Comparison of ENCODE assay signal across 9 cellular contexts in genomic region chr11:8962827-8963226, GRCh38. TPM values are rescaled to one million over a fixed set of nuclear protein-coding genes. Genes with fewer than 3 reads are reported as not detected.
DNase-seq lines count a peak whose midpoint lies in the region; ATAC-seq, FAIRE-seq and TF ChIP-seq lines count a peak whose summit lies in the region.
"Had no signal": no experiment of that assay in that cellular context is flagged by ENCODE, and none has a peak within 500 bp of the region (broad histone marks: within the 10 kb centered on the region; RNA-seq: fewer than 3 reads in every experiment).

No MANE protein-coding gene starts in this region.

- CTCF ChIA-PET in activated naive CD4-positive, alpha-beta T cell treated with anti-CD3 and anti-CD28 coated beads for 36 hours (lab: Charles Lee) = no interaction called here

- no peak for FAIRE-seq in kidney (lab: Jason Lieb, UNC)

- no peaks in the 10 kb centered on the region for H3K27me3 ChIP-seq in tibial artery
- H3K27me3 ChIP-seq: SJSA1 had no signal

- peaks cover 8% of the 10 kb centered on the region for H3K36me3 Mint-ChIP-seq in activated naive CD4-positive, alpha-beta T cell treated with anti-CD3 and anti-CD28 coated beads for 36 hours (ENCODE audit: low read depth)
- peaks cover 7 to 8% of the 10 kb centered on the region in 2 donors for H3K36me3 Mint-ChIP-seq in activated naive CD4-positive, alpha-beta T cell treated with anti-CD3 and anti-CD28 coated beads, Interleukin-2, amount 50 U/mL, for 72 hours

- H3K4me3 Mint-ChIP-seq in activated naive CD4-positive, alpha-beta T cell treated with anti-CD3 and anti-CD28 coated beads for 36 hours = peak overlapping the region; percentile 58

- H3K27me3 Mint-ChIP-seq in activated naive CD4-positive, alpha-beta T cell treated with anti-CD3 and anti-CD28 coated beads for 36 hours (ENCODE audit: low read depth) = no peaks in the 10 kb centered on the region

- H3K4me1 ChIP-seq in kidney (ENCODE audit: control insufficient read depth in 1 of 2, insufficient read depth in 1 of 2, low read depth in 1 of 2, low read length in 2 of 2) (peaks cover 10 to 22% of the 10 kb centered on the region in 2 donors), tibial artery (peaks cover 0 to 51% (median 22%) of the 10 kb centered on the region in 4 donors)

- no peak for ATAC-seq in activated naive CD4-positive, alpha-beta T cell treated with anti-CD3 and anti-CD28 coated beads, Interleukin-2, amount 50 U/mL, for 72 hours
- no peak for ATAC-seq in GM21390 (IDR thresholded peaks at IDR 0.05; ENCODE audit: unreplicated experiment)

- peak overlapping the region; percentile 33 for H3K27ac Mint-ChIP-seq in activated naive CD4-positive, alpha-beta T cell treated with anti-CD3 and anti-CD28 coated beads for 36 hours
- peak overlapping the region; percentile 58 to 86 for H3K27ac Mint-ChIP-seq in activated naive CD4-positive, alpha-beta T cell treated with anti-CD3 and anti-CD28 coated beads, Interleukin-2, amount 50 U/mL, for 72 hours

- DNase-seq in activated naive CD4-positive, alpha-beta T cell treated with anti-CD3 and anti-CD28 coated beads for 36 hours = no peak
- no peak for DNase-seq in activated naive CD4-positive, alpha-beta T cell (lab: John Stamatoyannopoulos, UW)
- no peak for DNase-seq in activated naive CD4-positive, alpha-beta T cell treated with anti-CD3 and anti-CD28 coated beads, Interleukin-2, amount 50 U/mL, for 72 hours (ENCODE audit: low spot score in 2 of 2)
- DNase-seq in kidney (no peak), tibial artery (no peak), NCI-H2171 (lab: John Stamatoyannopoulos, UW) (no peak)
- no peak for DNase-seq in activated CD4-positive, CD25-positive, alpha-beta regulatory T cell treated with anti-CD3 and anti-CD28 coated beads, Interleukin-2, amount 50 U/mL, for 72 hours

- H3K4me3 ChIP-seq in kidney (ENCODE audit: low read length in 2 of 2) (peak overlapping the region; percentile 78 to 92), tibial artery (peak overlapping the region; percentile 77 to 82)

- no peaks in the 10 kb centered on the region for H3K9me3 Mint-ChIP-seq in activated naive CD4-positive, alpha-beta T cell treated with anti-CD3 and anti-CD28 coated beads for 36 hours
- no peaks in the 10 kb centered on the region for H3K9me3 Mint-ChIP-seq in activated naive CD4-positive, alpha-beta T cell treated with anti-CD3 and anti-CD28 coated beads, Interleukin-2, amount 50 U/mL, for 72 hours

- peak overlapping the region; percentile 12 to 21 for H3K9ac ChIP-seq in kidney (ENCODE audit: low read length in 2 of 2)

- intact Hi-C loops in activated naive CD4-positive, alpha-beta T cell treated with anti-CD3 and anti-CD28 coated beads for 36 hours (cut with micrococcal nuclease) = loop anchor here (5.0 kb wide), 1 partner anchor 131 kb away; no protein-coding TSS in a partner anchor
- intact Hi-C loops in kidney (cut with DNase I) = no loop called here
- intact Hi-C loops in tibial artery (cut with DNase I; ENCODE audit: low total_unique reads) = loop anchor here (10.0 kb wide), 1 partner anchor 278 kb away; the partner anchor contains the start of genes RPL27A and TRIM66

- no peak overlapping the region for H3K27ac ChIP-seq in kidney (ENCODE audit: low read depth in 2 of 2, low read length in 2 of 2)
- peak overlapping the region; percentile 94 to 98 for H3K27ac ChIP-seq in tibial artery
- H3K27ac ChIP-seq: SJSA1 had no signal

- H3K36me3 ChIP-seq in kidney (ENCODE audit: control insufficient read depth in 1 of 2, insufficient read depth in 2 of 2, low read length in 2 of 2) (no peaks in the 10 kb centered on the region), tibial artery (peaks cover 0 to 9% (median 0%) of the 10 kb centered on the region in 3 donors)

- TF ChIP-seq CTCF in kidney (IDR thresholded peaks at IDR 0.05; ENCODE audit: borderline replicate concordance, extremely low read depth, insufficient read depth) (no peak), tibial artery (IDR thresholded peaks at IDR 0.05) (no peak)

- peaks cover 35% of the 10 kb centered on the region for H3K4me1 Mint-ChIP-seq in activated naive CD4-positive, alpha-beta T cell treated with anti-CD3 and anti-CD28 coated beads for 36 hours (ENCODE audit: low read depth)

- H3K9me3 ChIP-seq in kidney (ENCODE audit: control insufficient read depth in 1 of 2, low read length in 2 of 2) = no peaks in the 10 kb centered on the region
- no peaks in the 10 kb centered on the region for H3K9me3 ChIP-seq in tibial artery
- H3K9me3 ChIP-seq: SJSA1 had no signal

RNA-seq across cellular contexts. Expression of gene TMEM9B, which starts 1.4 kb away (rescaled TPM):
- 10 to 100 TPM; 13.4 to 13.6 TPM for total RNA-seq in activated naive CD4-positive, alpha-beta T cell treated with anti-CD3 and anti-CD28 coated beads for 36 hours
- 10 to 100 TPM; 13.2 to 21.6 TPM for total RNA-seq in activated naive CD4-positive, alpha-beta T cell treated with anti-CD3 and anti-CD28 coated beads, Interleukin-2, amount 50 U/mL, for 72 hours
- total RNA-seq in kidney = 64.4 TPM
- 73.0 TPM for polyA plus RNA-seq in kidney (ENCODE audit: insufficient read depth, low read depth, low replicate concordance)

RNA-seq across cellular contexts. Expression of gene ASCL3, which starts 20.0 kb away (rescaled TPM):
- not detected for total RNA-seq in activated naive CD4-positive, alpha-beta T cell treated with anti-CD3 and anti-CD28 coated beads for 36 hours
- total RNA-seq in activated naive CD4-positive, alpha-beta T cell treated with anti-CD3 and anti-CD28 coated beads, Interleukin-2, amount 50 U/mL, for 72 hours = not detected
- total RNA-seq in kidney = not detected
- not detected for polyA plus RNA-seq in kidney (ENCODE audit: insufficient read depth, low read depth, low replicate concordance)
- total RNA-seq: SJSA1 had no signal

RNA-seq across cellular contexts. Expression of gene C11orf16, which starts 30.1 kb away (rescaled TPM):
- not detected for total RNA-seq in activated naive CD4-positive, alpha-beta T cell treated with anti-CD3 and anti-CD28 coated beads for 36 hours
- total RNA-seq in activated naive CD4-positive, alpha-beta T cell treated with anti-CD3 and anti-CD28 coated beads, Interleukin-2, amount 50 U/mL, for 72 hours = not detected
- 0.91 TPM for total RNA-seq in kidney
- 0.28 TPM for polyA plus RNA-seq in kidney (ENCODE audit: insufficient read depth, low read depth, low replicate concordance)
- total RNA-seq: SJSA1 had no signal

RNA-seq across cellular contexts. Expression of gene NRIP3, which starts 41.0 kb away (rescaled TPM):
- total RNA-seq in activated naive CD4-positive, alpha-beta T cell treated with anti-CD3 and anti-CD28 coated beads for 36 hours = 1 to 10 TPM; 3.0 to 3.5 TPM
- total RNA-seq in activated naive CD4-positive, alpha-beta T cell treated with anti-CD3 and anti-CD28 coated beads, Interleukin-2, amount 50 U/mL, for 72 hours = 1 to 10 TPM; 2.3 to 3.0 TPM
- total RNA-seq in kidney = 1.6 TPM
- polyA plus RNA-seq in kidney (ENCODE audit: insufficient read depth, low read depth, low replicate concordance) = 1.1 TPM

RNA-seq across cellular contexts. Expression of gene AKIP1, which starts 51.8 kb away (rescaled TPM):
- 10 to 100 TPM; 41.5 to 43.9 TPM for total RNA-seq in activated naive CD4-positive, alpha-beta T cell treated with anti-CD3 and anti-CD28 coated beads for 36 hours
- total RNA-seq in activated naive CD4-positive, alpha-beta T cell treated with anti-CD3 and anti-CD28 coated beads, Interleukin-2, amount 50 U/mL, for 72 hours = 10 to 100 TPM; 25.9 to 32.9 TPM
- 23.7 TPM for total RNA-seq in kidney
- 27.3 TPM for polyA plus RNA-seq in kidney (ENCODE audit: insufficient read depth, low read depth, low replicate concordance)

Comparison
In these comparisons a context has a peak if more than half of its experiments do, and no peak if none do; other contexts are left out.
1. H3K27ac ChIP-seq: peak in tibial artery (2 of 2); none in kidney (0 of 2).